ENCODE assay signal across 25 cellular contexts in genomic region chr12:103012884-103013283, GRCh38. TPM values are rescaled to one million over a fixed set of nuclear protein-coding genes. Genes with fewer than 3 reads are reported as not detected.
DNase-seq lines count a peak whose midpoint lies in the region; ATAC-seq and TF ChIP-seq lines count a peak whose summit lies in the region.
"Had no signal": no experiment of that assay in that cellular context is flagged by ENCODE, and none has a peak within 500 bp of the region (broad histone marks: within the 10 kb centered on the region; RNA-seq: fewer than 3 reads in every experiment).

No MANE protein-coding gene starts in this region.

- H3K36me3 Mint-ChIP-seq in neural crest cell (ENCODE audit: low read depth): no peaks in the 10 kb centered on the region
- H3K36me3 Mint-ChIP-seq in T-helper 2 cell treated with Interferon-gamma antibody and Interleukin-4, amounts not matched to agents 5 μg/mL and 100 μg/mL, for 36 hours (ENCODE audit: low read depth): no peaks in the 10 kb centered on the region
- H3K36me3 Mint-ChIP-seq in activated T-helper 2 cell treated with anti-CD3 and anti-CD28 coated beads, Interferon-gamma antibody, Interleukin-2, Interleukin-4, amounts not matched to agents 10 μg/mL and 5 μg/mL and 100 μg/mL, durations not matched to agents 14 hours and 24 hours and 36 hours (ENCODE audit: low read depth): no peaks in the 10 kb centered on the region
- H3K36me3 Mint-ChIP-seq: activated CD8-positive, alpha-beta memory T cell treated with anti-CD3 and anti-CD28 coated beads, Interleukin-2, amount 10 ng/mL, durations not matched to agents 7 days and 5 days; CD8-positive, alpha-beta T cell; IgD-negative memory B cell; mesothelial cell of epicardium had no signal

- H3K9ac ChIP-seq in ES-I3 (ENCODE audit: low read depth, low read length): peak overlapping the region; percentile 12; the same call in 1 of the 2 replicates

- intact Hi-C loops in activated T-helper 2 cell treated with anti-CD3 and anti-CD28 coated beads, Interferon-gamma antibody, Interleukin-2, Interleukin-4, amounts not matched to agents 10 μg/mL and 5 μg/mL and 100 μg/mL, durations not matched to agents 14 hours and 24 hours and 36 hours (cut with micrococcal nuclease): no loop called here

- no peaks in the 10 kb centered on the region for H3K9me3 Mint-ChIP-seq in neural crest cell
- H3K9me3 Mint-ChIP-seq in T-helper 2 cell treated with Interferon-gamma antibody and Interleukin-4, amounts not matched to agents 5 μg/mL and 100 μg/mL, for 36 hours: no peaks in the 10 kb centered on the region
- H3K9me3 Mint-ChIP-seq in activated T-helper 2 cell treated with anti-CD3 and anti-CD28 coated beads, Interferon-gamma antibody, Interleukin-2, Interleukin-4, amounts not matched to agents 10 μg/mL and 5 μg/mL and 100 μg/mL, durations not matched to agents 14 hours and 24 hours and 36 hours: no peaks in the 10 kb centered on the region
- H3K9me3 Mint-ChIP-seq: activated naive CD8-positive, alpha-beta T cell treated with anti-CD3 and anti-CD28 coated beads, Interleukin-2, amount 50 U/mL, for 24 hours; CD8-positive, alpha-beta T cell; IgD-negative memory B cell; mesothelial cell of epicardium; stimulated activated naive CD8-positive, alpha-beta T cell treated with anti-CD3 and anti-CD28 coated beads, Interleukin-15, amount 100 ng/mL, for 72 hours had no signal

- no peak for ATAC-seq in HG03457 (IDR thresholded peaks at IDR 0.05; ENCODE audit: unreplicated experiment)
- ATAC-seq: activated CD8-positive, alpha-beta memory T cell treated with anti-CD3 and anti-CD28 coated beads, Interleukin-2, amount 10 ng/mL, durations not matched to agents 7 days and 5 days; activated naive CD8-positive, alpha-beta T cell treated with anti-CD3 and anti-CD28 coated beads, Interleukin-2, amount 50 U/mL, for 24 hours; CD8-positive, alpha-beta T cell; effector memory CD8-positive, alpha-beta T cell had no signal

- H3K4me3 Mint-ChIP-seq in neural crest cell: peak overlapping the region; percentile 84
- no peak overlapping the region for H3K4me3 Mint-ChIP-seq in T-helper 2 cell treated with Interferon-gamma antibody and Interleukin-4, amounts not matched to agents 5 μg/mL and 100 μg/mL, for 36 hours
- no peak overlapping the region for H3K4me3 Mint-ChIP-seq in activated T-helper 2 cell treated with anti-CD3 and anti-CD28 coated beads, Interferon-gamma antibody, Interleukin-2, Interleukin-4, amounts not matched to agents 10 μg/mL and 5 μg/mL and 100 μg/mL, durations not matched to agents 14 hours and 24 hours and 36 hours (ENCODE audit: low read depth)
- H3K4me3 Mint-ChIP-seq: activated CD8-positive, alpha-beta memory T cell treated with anti-CD3 and anti-CD28 coated beads, Interleukin-2, amount 10 ng/mL, durations not matched to agents 7 days and 5 days; activated naive CD8-positive, alpha-beta T cell treated with anti-CD3 and anti-CD28 coated beads, Interleukin-2, amount 50 U/mL, for 24 hours; CD8-positive, alpha-beta T cell; effector memory CD8-positive, alpha-beta T cell; IgD-negative memory B cell; mesothelial cell of epicardium; stimulated activated naive CD8-positive, alpha-beta T cell treated with anti-CD3 and anti-CD28 coated beads, Interleukin-15, amount 100 ng/mL, for 72 hours had no signal

- H3K4me1 ChIP-seq in ES-I3 (ENCODE audit: insufficient read depth, low read length): peaks cover 14% of the 10 kb centered on the region
- H3K4me1 ChIP-seq: uterus had no signal

- no peak for TF ChIP-seq CTCF in neural crest cell (conservative IDR thresholded peaks at IDR 0.05)

- H3K36me3 ChIP-seq in ES-I3 (ENCODE audit: insufficient read depth, low read length): no peaks in the 10 kb centered on the region
- H3K36me3 ChIP-seq: uterus had no signal

- peaks cover 40% of the 10 kb centered on the region for H3K4me1 Mint-ChIP-seq in neural crest cell
- H3K4me1 Mint-ChIP-seq in T-helper 2 cell treated with Interferon-gamma antibody and Interleukin-4, amounts not matched to agents 5 μg/mL and 100 μg/mL, for 36 hours (ENCODE audit: low read depth): no peaks in the 10 kb centered on the region
- H3K4me1 Mint-ChIP-seq in activated T-helper 2 cell treated with anti-CD3 and anti-CD28 coated beads, Interferon-gamma antibody, Interleukin-2, Interleukin-4, amounts not matched to agents 10 μg/mL and 5 μg/mL and 100 μg/mL, durations not matched to agents 14 hours and 24 hours and 36 hours (ENCODE audit: low read depth): no peaks in the 10 kb centered on the region
- H3K4me1 Mint-ChIP-seq: activated CD8-positive, alpha-beta memory T cell treated with anti-CD3 and anti-CD28 coated beads, Interleukin-2, amount 10 ng/mL, durations not matched to agents 7 days and 5 days; activated naive CD8-positive, alpha-beta T cell treated with anti-CD3 and anti-CD28 coated beads, Interleukin-2, amount 50 U/mL, for 24 hours; IgD-negative memory B cell; mesothelial cell of epicardium; stimulated activated naive CD8-positive, alpha-beta T cell treated with anti-CD3 and anti-CD28 coated beads, Interleukin-15, amount 100 ng/mL, for 72 hours had no signal

- DNase-seq in NCI-H748 treated with DMSO at 0.1 percent for 48 hours (lab: John Stamatoyannopoulos, UW) (peak; percentile 17), hypothalamus (lab: John Stamatoyannopoulos, UW) (peak in 40 of 51 donors; percentile 3 to 82 (median 53)), neural crest cell (ENCODE audit: low read depth, low spot score) (peak; percentile 64), GM19238 (ENCODE audit: insufficient read length, low spot score) (no peak)
- DNase-seq in T-helper 2 cell treated with Interferon-gamma antibody and Interleukin-4, amounts not matched to agents 5 μg/mL and 100 μg/mL, for 36 hours (ENCODE audit: low spot score): no peak
- no peak for DNase-seq in activated T-helper 2 cell treated with anti-CD3 and anti-CD28 coated beads, Interferon-gamma antibody, Interleukin-2, Interleukin-4, amounts not matched to agents 10 μg/mL and 5 μg/mL and 100 μg/mL, durations not matched to agents 14 hours and 24 hours and 36 hours (ENCODE audit: low spot score)
- DNase-seq: activated CD8-positive, alpha-beta memory T cell treated with anti-CD3 and anti-CD28 coated beads, Interleukin-2, amount 10 ng/mL, durations not matched to agents 7 days and 5 days; activated naive CD8-positive, alpha-beta T cell treated with anti-CD3 and anti-CD28 coated beads, Interleukin-2, amount 50 U/mL, for 24 hours; CD8-positive, alpha-beta T cell; DMS79; effector memory CD8-positive, alpha-beta T cell; HCEC 1CT; MM.1S; NCI-H2081; NCI-H524 treated with DMSO at 0.1 percent for 48 hours; stimulated activated CD4-positive, alpha-beta T cell treated with anti-CD3 and anti-CD28 coated beads, Interleukin-1b, Interleukin-23, amount 100 ng/mL, for 48 hours; stimulated activated naive CD8-positive, alpha-beta T cell treated with anti-CD3 and anti-CD28 coated beads, Interleukin-15, amount 100 ng/mL, for 72 hours; T-helper 9 cell; uterus had no signal

- peak overlapping the region; percentile 91 for H3K27ac Mint-ChIP-seq in neural crest cell (ENCODE audit: unreplicated experiment)
- no peak overlapping the region for H3K27ac Mint-ChIP-seq in T-helper 2 cell treated with Interferon-gamma antibody and Interleukin-4, amounts not matched to agents 5 μg/mL and 100 μg/mL, for 36 hours
- no peak overlapping the region for H3K27ac Mint-ChIP-seq in activated T-helper 2 cell treated with anti-CD3 and anti-CD28 coated beads, Interferon-gamma antibody, Interleukin-2, Interleukin-4, amounts not matched to agents 10 μg/mL and 5 μg/mL and 100 μg/mL, durations not matched to agents 14 hours and 24 hours and 36 hours
- H3K27ac Mint-ChIP-seq: activated CD8-positive, alpha-beta memory T cell treated with anti-CD3 and anti-CD28 coated beads, Interleukin-2, amount 10 ng/mL, durations not matched to agents 7 days and 5 days; activated naive CD8-positive, alpha-beta T cell treated with anti-CD3 and anti-CD28 coated beads, Interleukin-2, amount 50 U/mL, for 24 hours; CD8-positive, alpha-beta T cell; effector memory CD8-positive, alpha-beta T cell; IgD-negative memory B cell; mesothelial cell of epicardium; stimulated activated naive CD8-positive, alpha-beta T cell treated with anti-CD3 and anti-CD28 coated beads, Interleukin-15, amount 100 ng/mL, for 72 hours had no signal

- no peaks in the 10 kb centered on the region for H3K9me3 ChIP-seq in ES-I3 (ENCODE audit: control insufficient read depth, insufficient read depth, low read length)
- H3K9me3 ChIP-seq: uterus had no signal

- H3K27me3 Mint-ChIP-seq in neural crest cell (ENCODE audit: low read depth): peaks cover 6% of the 10 kb centered on the region
- H3K27me3 Mint-ChIP-seq in T-helper 2 cell treated with Interferon-gamma antibody and Interleukin-4, amounts not matched to agents 5 μg/mL and 100 μg/mL, for 36 hours (ENCODE audit: low read depth): peaks cover 3% of the 10 kb centered on the region
- peaks cover 2% of the 10 kb centered on the region for H3K27me3 Mint-ChIP-seq in activated T-helper 2 cell treated with anti-CD3 and anti-CD28 coated beads, Interferon-gamma antibody, Interleukin-2, Interleukin-4, amounts not matched to agents 10 μg/mL and 5 μg/mL and 100 μg/mL, durations not matched to agents 14 hours and 24 hours and 36 hours (ENCODE audit: low read depth)
- H3K27me3 Mint-ChIP-seq: activated CD8-positive, alpha-beta memory T cell treated with anti-CD3 and anti-CD28 coated beads, Interleukin-2, amount 10 ng/mL, durations not matched to agents 7 days and 5 days had no signal

RNA-seq across cellular contexts. Expression of gene ASCL1, which starts 55.4 kb away (rescaled TPM):
- total RNA-seq in neural crest cell: 4.3 and 5.1 TPM in 2 replicates
- not detected in 2 replicates for total RNA-seq in activated T-helper 2 cell treated with anti-CD3 and anti-CD28 coated beads, Interferon-gamma antibody, Interleukin-2, Interleukin-4, amounts not matched to agents 10 μg/mL and 5 μg/mL and 100 μg/mL, durations not matched to agents 14 hours and 24 hours and 36 hours
- total RNA-seq: activated CD8-positive, alpha-beta memory T cell treated with anti-CD3 and anti-CD28 coated beads, Interleukin-2, amount 10 ng/mL, durations not matched to agents 7 days and 5 days; cardiac septum; CD8-positive, alpha-beta T cell; fibroblast of lung; mesothelial cell of epicardium had no signal

Comparison
In these comparisons a context has a peak if more than half of its experiments do, and no peak if none do; other contexts are left out.
1. DNase-seq: peak in NCI-H748 treated with DMSO at 0.1 percent for 48 hours (single experiment), hypothalamus (40 of 51) and neural crest cell (single experiment); none in GM19238 (single experiment), T-helper 2 cell treated with Interferon-gamma antibody and Interleukin-4, amounts not matched to agents 5 μg/mL and 100 μg/mL, for 36 hours (single experiment) and activated T-helper 2 cell treated with anti-CD3 and anti-CD28 coated beads, Interferon-gamma antibody, Interleukin-2, Interleukin-4, amounts not matched to agents 10 μg/mL and 5 μg/mL and 100 μg/mL, durations not matched to agents 14 hours and 24 hours and 36 hours (single experiment).